8 cellular contexts compared by ENCODE assay signal in the genomic region with DNA sequence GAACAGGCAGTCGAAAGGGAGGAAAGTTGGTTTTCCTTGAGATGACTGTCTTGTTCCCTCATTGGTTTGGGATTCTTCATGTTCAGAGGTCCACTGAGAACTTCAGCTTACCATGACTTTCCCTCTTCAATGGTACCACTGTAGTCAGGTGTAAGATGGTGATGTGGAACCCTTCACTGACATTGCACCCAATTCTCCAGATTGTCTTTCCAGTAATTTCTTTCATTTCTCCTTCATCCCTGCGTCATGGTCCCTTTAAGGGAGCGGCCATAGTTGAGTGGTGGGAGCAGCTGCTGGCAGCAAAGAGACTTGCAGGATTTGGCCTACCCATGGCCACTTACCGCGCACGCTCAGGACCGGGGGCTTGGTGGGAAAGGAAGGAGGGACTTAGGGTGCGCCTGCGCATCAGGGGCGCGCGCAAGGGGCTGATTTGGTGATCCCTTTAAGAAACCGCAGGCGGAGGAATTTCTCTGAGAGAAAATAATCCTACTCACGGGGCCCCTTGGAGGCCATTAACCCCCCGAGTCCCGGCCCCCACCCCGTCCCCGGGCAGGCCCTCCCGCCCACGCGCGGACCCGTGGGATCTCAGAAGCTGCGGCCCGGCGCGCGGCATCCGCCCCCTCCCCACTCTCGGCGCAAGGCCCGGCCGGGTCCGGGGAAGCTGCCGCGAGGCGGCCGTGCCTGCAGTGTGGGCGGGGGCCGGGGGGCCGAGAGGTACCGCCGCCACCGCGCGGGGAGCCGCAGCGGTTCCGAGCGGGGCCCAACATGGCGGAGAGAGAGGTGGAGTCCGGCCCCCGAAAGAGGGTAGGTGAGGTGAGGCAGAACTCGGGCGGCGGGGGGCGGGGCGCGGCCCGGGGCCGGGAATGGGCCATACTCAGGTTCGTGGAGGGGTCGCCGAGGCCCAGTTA. TPM values are rescaled to one million over a fixed set of nuclear protein-coding genes. Genes with fewer than 3 reads are reported as not detected.
DNase-seq lines count a peak whose midpoint lies in the region; ATAC-seq and TF ChIP-seq lines count a peak whose summit lies in the region.

A gene (plus strand): TSS at position 428 of the 908 bp plus-strand sequence. CDS start 338 bp downstream, at position 766.

- peak; percentile 89 for ATAC-seq in HG02759 (IDR thresholded peaks at IDR 0.05; ENCODE audit: unreplicated experiment)
- ATAC-seq in left cardiac atrium, result peak; percentile 99
- ATAC-seq in upper lobe of right lung, result peak; percentile 98

- peaks cover 23% of the 10 kb centered on the region for H3K4me1 ChIP-seq in upper lobe of right lung

- H3K9me3 ChIP-seq in upper lobe of right lung, result no peaks in the 10 kb centered on the region

- peak within 1 kb of the TSS; percentile 72 for H3K4me3 ChIP-seq in GM12865 (ENCODE audit: low read depth, low read length)
- peak within 1 kb of the TSS; percentile 82 for H3K4me3 ChIP-seq in upper lobe of right lung

- TF ChIP-seq CTCF in GM12865 (IDR thresholded peaks at IDR 0.05; ENCODE audit: insufficient read depth, low read depth, low read length, missing control alignments), result peak; percentile 2
- no peak for TF ChIP-seq CTCF in upper lobe of right lung (IDR thresholded peaks at IDR 0.05)

- intact Hi-C loops in T-helper 1 cell treated with Interleukin-12 subunit alpha and Interleukin-12 subunit beta and Interleukin-4 antibody, amounts not matched to agents 30 ng/mL and 1 ng/mL, for 36 hours (cut with micrococcal nuclease), result loop anchor here (1.0 to 10.0 kb wide), 7 partner anchors 30 to 504 kb away; a partner anchor contains a TSS
- intact Hi-C loops in left cardiac atrium (cut with DNase I), result no loop called here
- intact Hi-C loops in posterior vena cava (cut with DNase I), result no loop called here
- intact Hi-C loops in upper lobe of right lung (cut with DNase I), result no loop called here

- H3K36me3 ChIP-seq in upper lobe of right lung, result no peaks in the 10 kb centered on the region

- no peaks in the 10 kb centered on the region for H3K27me3 ChIP-seq in upper lobe of right lung

- peak; percentile 99 for DNase-seq in GM12865 (ENCODE audit: low read depth)
- peak; percentile 95 for DNase-seq in NCI-H1436 (lab: John Stamatoyannopoulos, UW)
- peak; percentile 99 for DNase-seq in amniotic epithelial cell (ENCODE audit: low read depth)
- peak; percentile 96 for DNase-seq in left cardiac atrium
- peak; percentile 98 for DNase-seq in posterior vena cava (ENCODE audit: low spot score)
- peak; percentile 97 for DNase-seq in upper lobe of right lung

- H3K27ac ChIP-seq in upper lobe of right lung, result peak within 1 kb of the TSS; percentile 88

RNA-seq across cellular contexts. Expression of the gene that starts here (rescaled TPM):
- 30.5 and 34.4 TPM in 2 replicates for total RNA-seq in T-helper 1 cell treated with Interleukin-12 subunit alpha and Interleukin-12 subunit beta and Interleukin-4 antibody, amounts not matched to agents 30 ng/mL and 1 ng/mL, for 36 hours
- total RNA-seq in left cardiac atrium (10 to 100 TPM; 34.2 to 41.6 TPM), posterior vena cava (10 to 100 TPM; 50.4 to 51.3 TPM), upper lobe of right lung (48.1 TPM)

Comparison
In these comparisons a context has a peak if more than half of its experiments do, and no peak if none do; other contexts are left out.
1. Peak in every context shown above with its lines: DNase-seq, ATAC-seq, H3K4me3 ChIP-seq and H3K27ac ChIP-seq.